ENCODE assay signal across 1 cellular context in genomic region chr20:17679786-17680127, GRCh38.
TF ChIP-seq lines count a peak whose summit lies in the region.

No MANE protein-coding gene starts in this region.

TF ChIP-seq in endothelial cell of umbilical vein, 7 proteins besides CTCF, POLR2A, EP300 and RAD21:
- no peak for TF ChIP-seq GATA2 (IDR thresholded peaks at IDR 0.05; ENCODE audit: insufficient read depth, insufficient read length, low read depth, low read length)
- no peak for TF ChIP-seq EZH2 (IDR thresholded peaks at IDR 0.05; ENCODE audit: borderline replicate concordance, low read depth, low read length, severe bottlenecking)
- TF ChIP-seq POLR2AphosphoS5 (IDR thresholded peaks at IDR 0.05; ENCODE audit: insufficient read depth, low read depth, low read length): no peak
- no peak for TF ChIP-seq JUN (IDR thresholded peaks at IDR 0.05; ENCODE audit: borderline replicate concordance, insufficient read depth, insufficient read length, low read depth)
- TF ChIP-seq FOS (IDR thresholded peaks at IDR 0.05; ENCODE audit: borderline replicate concordance, insufficient read depth, low read length): no peak
- TF ChIP-seq MAX (IDR thresholded peaks at IDR 0.05; ENCODE audit: insufficient read depth, insufficient read length): no peak
- TF ChIP-seq MYC (IDR thresholded peaks at IDR 0.05; ENCODE audit: low read depth, low read length): no peak
